8 cellular contexts compared by ENCODE assay signal in genomic region chr15:48330045-48330840, GRCh38. TPM values are rescaled to one million over a fixed set of nuclear protein-coding genes. Genes with fewer than 3 reads are reported as not detected.
DNase-seq lines count a peak whose midpoint lies in the region; ATAC-seq and TF ChIP-seq lines count a peak whose summit lies in the region.

No MANE protein-coding gene starts in this region.

- H3K9ac ChIP-seq in parathyroid adenoma = no peak overlapping the region

- H3K36me3 ChIP-seq in RWPE2 (ENCODE audit: low read depth) = peaks cover 22% of the 10 kb centered on the region
- no peaks in the 10 kb centered on the region for H3K36me3 ChIP-seq in esophagus (ENCODE audit: control insufficient read depth in 2 of 2, insufficient read depth in 2 of 2, low read length in 1 of 2)
- H3K36me3 ChIP-seq in parathyroid adenoma (ENCODE audit: control insufficient read depth, insufficient read depth, low read length) = no peaks in the 10 kb centered on the region

- H3K4me1 ChIP-seq in RWPE2 (ENCODE audit: insufficient read depth, poor library complexity, severe bottlenecking) (peaks cover 19% of the 10 kb centered on the region), esophagus (ENCODE audit: control insufficient read depth in 2 of 2, insufficient read depth in 2 of 2, low read length in 1 of 2) (peaks cover 0 to 3% of the 10 kb centered on the region in 2 donors), parathyroid adenoma (peaks cover 2% of the 10 kb centered on the region)

- 15 to 17% methylated on average over 12 of the region's 12 CpGs for WGBS in esophagus, 2 donors

- H3K27me3 ChIP-seq in RWPE2 (ENCODE audit: insufficient read depth, poor library complexity, severe bottlenecking) (no peaks in the 10 kb centered on the region), esophagus (ENCODE audit: control insufficient read depth in 1 of 2, insufficient read depth in 2 of 2, low read length in 2 of 2) (no peaks in the 10 kb centered on the region), parathyroid adenoma (ENCODE audit: control insufficient read depth, insufficient read depth, low read length) (no peaks in the 10 kb centered on the region)

- no peaks in the 10 kb centered on the region for H3K79me2 ChIP-seq in parathyroid adenoma

- peak overlapping the region; percentile 98 for H2AFZ ChIP-seq in parathyroid adenoma

- H3K4me3 ChIP-seq in GM12864 (ENCODE audit: low read depth, low read length) (peak overlapping the region; percentile 99), RWPE2 (ENCODE audit: severe bottlenecking) (peak overlapping the region; percentile 82), esophagus (ENCODE audit: low read depth in 1 of 2, low read length in 2 of 2) (peak overlapping the region; percentile 70 to 99), parathyroid adenoma (ENCODE audit: low read depth, low read length) (peak overlapping the region; percentile 86)

- ATAC-seq in RWPE2 (ENCODE audit: low read depth) (no peak), GM18517 (IDR thresholded peaks at IDR 0.05; ENCODE audit: unreplicated experiment) (no peak), GM21529 (IDR thresholded peaks at IDR 0.05; ENCODE audit: unreplicated experiment) (no peak)

- no peak for DNase-seq in GM12864 (ENCODE audit: low read depth)
- DNase-seq in RWPE2 (ENCODE audit: low spot score) = no peak
- DNase-seq in SKM-1 treated with dmso at 0.1 percent for 144 hours (lab: John Stamatoyannopoulos, UW; ENCODE audit: unreplicated experiment) = no peak
- no peak for DNase-seq in NCI-H524 (lab: John Stamatoyannopoulos, UW)

- peak overlapping the region; percentile 71 for H3K4me2 ChIP-seq in parathyroid adenoma (ENCODE audit: low read length)

- H3K9me3 ChIP-seq in RWPE2 (ENCODE audit: severe bottlenecking) (no peaks in the 10 kb centered on the region), esophagus (ENCODE audit: control insufficient read depth in 2 of 2, insufficient read depth in 1 of 2, low read depth in 1 of 2, low read length in 1 of 2) (no peaks in the 10 kb centered on the region), parathyroid adenoma (ENCODE audit: control insufficient read depth, low read length) (no peaks in the 10 kb centered on the region)

- TF ChIP-seq CTCF in GM12864 (IDR thresholded peaks at IDR 0.05; ENCODE audit: low read depth, low read length, missing control alignments) (no peak), RWPE2 (IDR thresholded peaks at IDR 0.05; ENCODE audit: poor library complexity, severe bottlenecking) (no peak), parathyroid adenoma (IDR thresholded peaks at IDR 0.05) (no peak)

- H3K27ac ChIP-seq in RWPE2 (ENCODE audit: poor library complexity, severe bottlenecking) = peak overlapping the region; percentile 81
- H3K27ac ChIP-seq in esophagus (ENCODE audit: low read depth in 2 of 2, low read length in 1 of 2) = peak overlapping the region in 1 of 2 donors; percentile 96
- H3K27ac ChIP-seq in parathyroid adenoma = peak overlapping the region; percentile 95

RNA-seq across cellular contexts. Expression of gene DUT, which starts 1.0 kb away (rescaled TPM):
- polyA plus RNA-seq in esophagus = 10 to 100 TPM; 45.4 to 67.9 TPM
